ENCODE assay signal across 9 cellular contexts in the genomic region with DNA sequence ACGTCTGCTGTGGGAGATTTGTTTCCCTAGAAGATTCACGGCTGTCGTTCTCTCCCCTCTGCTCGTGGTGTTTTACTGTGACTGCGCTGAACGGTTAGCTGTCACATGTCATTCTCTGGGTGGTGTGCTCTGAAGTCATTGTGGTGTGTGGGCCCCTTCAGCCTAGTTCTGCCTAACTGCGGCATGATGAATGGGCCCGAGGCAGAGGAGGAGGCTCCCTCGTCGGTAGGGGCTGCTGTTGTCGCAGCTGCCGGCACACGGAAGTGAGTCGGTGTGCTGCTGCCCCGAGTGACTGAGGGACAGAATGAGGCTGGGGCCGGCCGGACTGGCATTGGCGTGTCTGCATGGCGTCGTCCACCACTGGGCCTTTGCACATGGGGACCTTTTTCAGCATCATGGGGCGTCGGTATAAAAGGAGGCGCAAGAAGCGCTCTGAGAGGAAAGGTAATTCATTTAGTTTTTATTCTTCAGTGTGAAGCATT.
DNase-seq lines count a peak whose midpoint lies in the region; ATAC-seq and TF ChIP-seq lines count a peak whose summit lies in the region.
"Had no signal": no experiment of that assay in that cellular context is flagged by ENCODE, and none has a peak within 500 bp of the region (broad histone marks: within the 10 kb centered on the region; RNA-seq: fewer than 3 reads in every experiment).

No MANE protein-coding gene starts in this region.

- H3K27me3 ChIP-seq in upper lobe of right lung = no peaks in the 10 kb centered on the region

- CTCF ChIA-PET in activated CD4-positive, alpha-beta memory T cell treated with anti-CD3 and anti-CD28 coated beads for 36 hours (lab: Charles Lee) = interaction anchor here (0.7 to 5.8 kb wide), 7 partner anchors 9 to 202 kb away, joined by 3 to 65 read pairs (median 3); no protein-coding TSS in a partner anchor

- H3K4me3 Mint-ChIP-seq in activated CD4-positive, alpha-beta memory T cell treated with anti-CD3 and anti-CD28 coated beads for 36 hours = no peak overlapping the region

- TF ChIP-seq POLR2A in erythroblast (IDR thresholded peaks at IDR 0.05; ENCODE audit: low read length) = no peak

- no peaks in the 10 kb centered on the region for H3K9me3 ChIP-seq in upper lobe of right lung
- H3K9me3 ChIP-seq: A549 had no signal

- peak; percentile 35 for DNase-seq in NCI-H82 (lab: John Stamatoyannopoulos, UW)
- DNase-seq in NCI-H82 treated with DMSO at 0.1 percent for 48 hours (lab: John Stamatoyannopoulos, UW; ENCODE audit: unreplicated experiment) = no peak
- DNase-seq in activated CD4-positive, alpha-beta memory T cell treated with anti-CD3 and anti-CD28 coated beads for 36 hours = peak; percentile 78
- DNase-seq in erythroblast (lab: John Stamatoyannopoulos, UW) = peak; percentile 76 to 87
- DNase-seq in posterior vena cava (ENCODE audit: low spot score) = peak; percentile 86
- peak; percentile 76 for DNase-seq in upper lobe of right lung
- no peak for DNase-seq in NCI-H1436 (lab: John Stamatoyannopoulos, UW)

- H3K4me3 ChIP-seq in upper lobe of right lung = peak overlapping the region; percentile 16
- H3K4me3 ChIP-seq: A549 had no signal

- peaks cover 6% of the 10 kb centered on the region for H3K36me3 ChIP-seq in upper lobe of right lung

- peaks cover 2% of the 10 kb centered on the region for H3K36me3 Mint-ChIP-seq in activated CD4-positive, alpha-beta memory T cell treated with anti-CD3 and anti-CD28 coated beads for 36 hours

- no peaks in the 10 kb centered on the region for H3K4me1 ChIP-seq in upper lobe of right lung
- H3K4me1 ChIP-seq: A549 had no signal

- no peaks in the 10 kb centered on the region for H3K27me3 Mint-ChIP-seq in activated CD4-positive, alpha-beta memory T cell treated with anti-CD3 and anti-CD28 coated beads for 36 hours

- POLR2A ChIA-PET in activated CD4-positive, alpha-beta memory T cell treated with anti-CD3 and anti-CD28 coated beads for 36 hours (lab: Charles Lee) = interaction anchor here (0.8 kb wide), 1 partner anchor 14 kb away, joined by 3 read pairs; no protein-coding TSS in a partner anchor

- peaks cover 35% of the 10 kb centered on the region for H3K4me1 Mint-ChIP-seq in activated CD4-positive, alpha-beta memory T cell treated with anti-CD3 and anti-CD28 coated beads for 36 hours (ENCODE audit: low read depth)

- no peak overlapping the region for H3K27ac Mint-ChIP-seq in activated CD4-positive, alpha-beta memory T cell treated with anti-CD3 and anti-CD28 coated beads for 36 hours

- no peak overlapping the region for H3K27ac ChIP-seq in upper lobe of right lung
- H3K27ac ChIP-seq: A549 had no signal

- intact Hi-C loops in activated CD4-positive, alpha-beta memory T cell treated with anti-CD3 and anti-CD28 coated beads for 36 hours (cut with micrococcal nuclease) = loop anchor here (5.0 kb wide), 1 partner anchor 285 kb away; no protein-coding TSS in a partner anchor
- intact Hi-C loops in posterior vena cava (cut with DNase I) = loop anchor here (10.0 kb wide), 2 partner anchors 282 to 292 kb away; no protein-coding TSS in a partner anchor
- intact Hi-C loops in upper lobe of right lung (cut with DNase I) = no loop called here

- peak; percentile 17 for TF ChIP-seq CTCF in upper lobe of right lung (IDR thresholded peaks at IDR 0.05)

- ATAC-seq in upper lobe of right lung = peak; percentile 82
- ATAC-seq in HG03457 (IDR thresholded peaks at IDR 0.05; ENCODE audit: unreplicated experiment) = no peak
- ATAC-seq: A549 had no signal

- no peaks in the 10 kb centered on the region for H3K9me3 Mint-ChIP-seq in activated CD4-positive, alpha-beta memory T cell treated with anti-CD3 and anti-CD28 coated beads for 36 hours

Comparison
In these comparisons a context has a peak if more than half of its experiments do, and no peak if none do; other contexts are left out.
1. DNase-seq: peak in NCI-H82 (single experiment), activated CD4-positive, alpha-beta memory T cell treated with anti-CD3 and anti-CD28 coated beads for 36 hours (single experiment), erythroblast (2 of 2), posterior vena cava (single experiment) and upper lobe of right lung (single experiment); none in NCI-H82 treated with DMSO at 0.1 percent for 48 hours (single experiment) and NCI-H1436 (single experiment).